15 cellular contexts compared by ENCODE assay signal in the genomic region with DNA sequence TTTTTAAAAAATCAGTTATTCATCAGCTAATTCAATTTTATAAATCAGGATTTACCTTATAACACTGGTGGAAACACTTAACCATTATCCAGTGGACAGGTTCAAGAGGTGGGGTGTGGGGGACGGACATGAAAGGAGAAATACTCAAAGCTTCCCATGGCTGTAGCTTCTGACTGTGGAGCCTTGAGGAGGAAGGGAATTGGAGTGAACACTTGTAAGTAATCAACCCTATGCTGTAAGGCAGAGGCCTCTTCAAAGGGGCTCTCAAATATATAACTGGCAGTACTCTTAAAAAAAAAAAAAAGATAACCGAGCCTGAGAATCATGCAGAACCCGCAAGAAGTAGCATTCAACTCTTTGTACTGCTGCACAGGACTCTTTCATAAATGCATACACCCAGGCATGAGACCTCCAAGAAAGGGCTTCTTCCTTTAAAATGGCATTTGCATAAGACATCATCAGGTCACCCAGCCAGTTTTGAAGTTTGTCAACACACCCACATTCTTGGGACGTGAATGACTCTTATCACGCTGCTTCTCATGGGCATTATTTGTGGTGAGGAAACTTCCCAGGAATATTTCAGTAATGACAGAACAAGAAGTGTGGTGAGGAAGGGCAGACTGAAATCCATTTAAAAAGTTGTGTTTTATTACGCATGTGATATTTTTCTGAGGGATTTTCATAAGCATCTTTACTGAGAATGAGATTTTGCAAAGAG. TPM values are rescaled to one million over a fixed set of nuclear protein-coding genes. Genes with fewer than 3 reads are reported as not detected.
A peak's percentile ranks its signal among the peaks of the same experiment; 100 is the strongest.
DNase-seq lines count a peak whose midpoint lies in the region; ATAC-seq, FAIRE-seq and TF ChIP-seq lines count a peak whose summit lies in the region.
"Had no signal": no experiment of that assay in that cellular context is flagged by ENCODE, and none has a peak within 500 bp of the region (broad histone marks: within the 10 kb centered on the region; RNA-seq: fewer than 3 reads in every experiment).

No MANE protein-coding gene starts in this region.

- DNase-seq in left cardiac atrium, result no peak
- DNase-seq in left ventricle myocardium superior, result no peak
- peak; percentile 97 for DNase-seq in astrocyte (ENCODE audit: low read depth)
- peak; percentile 85 for DNase-seq in iris pigment epithelial cell (ENCODE audit: low read depth)
- DNase-seq in erythroblast (lab: John Stamatoyannopoulos, UW), result no peak
- no peak for DNase-seq in SIG-M5 treated with dmso at 0.1 percent for 504 hours (lab: John Stamatoyannopoulos, UW; ENCODE audit: unreplicated experiment)
- DNase-seq: NCI-H2081 treated with DMSO at 0.1 percent for 48 hours; stimulated activated naive CD8-positive, alpha-beta T cell treated with anti-CD3 and anti-CD28 coated beads, Interleukin-15, Interleukin-2, amounts not matched to agents 100 U/mL and 50 U/mL, for 24 hours had no signal

- peak; percentile 90 for FAIRE-seq in astrocyte (lab: Jason Lieb, UNC)
- FAIRE-seq: A204.1, G401.6, K562 had no signal

- ATAC-seq in left cardiac atrium (peak; percentile 39 to 44), left ventricle myocardium superior (no peak), GM21423 (IDR thresholded peaks at IDR 0.05; ENCODE audit: unreplicated experiment) (no peak), HG03095 (IDR thresholded peaks at IDR 0.05; ENCODE audit: unreplicated experiment) (no peak)
- ATAC-seq: K562; stimulated activated naive CD8-positive, alpha-beta T cell treated with anti-CD3 and anti-CD28 coated beads, Interleukin-15, Interleukin-2, amounts not matched to agents 100 U/mL and 50 U/mL, for 24 hours had no signal

- peaks cover 85% of the 10 kb centered on the region for H3K79me2 ChIP-seq in astrocyte (ENCODE audit: insufficient read depth, low read length)

- TF ChIP-seq POLR2A in erythroblast (IDR thresholded peaks at IDR 0.05; ENCODE audit: low read length), result no peak

- H3K4me3 ChIP-seq in astrocyte (ENCODE audit: insufficient read depth, low read depth, low read length), result no peak overlapping the region
- H3K4me3 ChIP-seq: K562, neural progenitor cell had no signal

- H3K4me1 Mint-ChIP-seq in astrocyte (ENCODE audit: low read depth, unreplicated experiment), result peaks cover 12% of the 10 kb centered on the region
- H3K4me1 Mint-ChIP-seq: neural progenitor cell had no signal

- no peaks in the 10 kb centered on the region for H3K36me3 ChIP-seq in astrocyte (ENCODE audit: insufficient read depth, low read length)
- H3K36me3 ChIP-seq: neural progenitor cell had no signal

- intact Hi-C loops in left cardiac atrium (cut with DNase I), result no loop called here
- intact Hi-C loops in left ventricle myocardium superior (cut with micrococcal nuclease), result no loop called here

- H4K20me1 ChIP-seq in astrocyte (ENCODE audit: insufficient read depth, low read length), result peaks cover 23% of the 10 kb centered on the region

- peak overlapping the region; percentile 73 for H3K27ac Mint-ChIP-seq in astrocyte (ENCODE audit: unreplicated experiment)

- no peak overlapping the region for H2AFZ ChIP-seq in astrocyte (ENCODE audit: low read depth, low read length)
- H2AFZ ChIP-seq: neural progenitor cell had no signal

- H3K9ac ChIP-seq in astrocyte (ENCODE audit: low read length), result peak overlapping the region; percentile 55
- H3K9ac ChIP-seq: neural progenitor cell had no signal

- H3K36me3 Mint-ChIP-seq in astrocyte (ENCODE audit: low read depth, unreplicated experiment), result peaks cover 15% of the 10 kb centered on the region
- H3K36me3 Mint-ChIP-seq: neural progenitor cell had no signal

- no peaks in the 10 kb centered on the region for H3K27me3 Mint-ChIP-seq in astrocyte (ENCODE audit: low read depth, unreplicated experiment)

- H3K27me3 ChIP-seq in astrocyte (ENCODE audit: insufficient read depth, low read length), result no peaks in the 10 kb centered on the region

- TF ChIP-seq CTCF in astrocyte (IDR thresholded peaks at IDR 0.05; ENCODE audit: insufficient read depth, low read depth, low read length), result no peak

- peak overlapping the region; percentile 85 for H3K27ac ChIP-seq in astrocyte (ENCODE audit: low read depth, low read length)
- H3K27ac ChIP-seq: neural progenitor cell had no signal

- no peaks in the 10 kb centered on the region for H3K9me3 ChIP-seq in astrocyte (ENCODE audit: insufficient read depth, low read depth, low read length)

- H3K4me3 Mint-ChIP-seq in astrocyte (ENCODE audit: unreplicated experiment), result no peak overlapping the region
- H3K4me3 Mint-ChIP-seq: neural progenitor cell had no signal

- peaks cover 17% of the 10 kb centered on the region for H3K4me1 ChIP-seq in astrocyte (ENCODE audit: insufficient read depth, low read length)
- H3K4me1 ChIP-seq: neural progenitor cell had no signal

- peaks cover under 1% of the 10 kb centered on the region for H3K9me3 Mint-ChIP-seq in astrocyte (ENCODE audit: unreplicated experiment)

- peak overlapping the region; percentile 52 for H3K4me2 ChIP-seq in astrocyte (ENCODE audit: low read length)
- H3K4me2 ChIP-seq: neural progenitor cell had no signal

RNA-seq across cellular contexts. Expression of a gene that starts 8.1 kb away (rescaled TPM):
- total RNA-seq in left cardiac atrium (10 to 100 TPM; 24.9 to 60.6 TPM), left ventricle myocardium superior (9.9 TPM), astrocyte (38.6 and 39.2 TPM in 2 replicates)
- total RNA-seq: activated CD8-positive, alpha-beta memory T cell treated with anti-CD3 and anti-CD28 coated beads for 36 hours had no signal

Comparison
In these comparisons a context has a peak if more than half of its experiments do, and no peak if none do; other contexts are left out.
1. ATAC-seq: peak in left cardiac atrium (2 of 2); none in left ventricle myocardium superior (single experiment), GM21423 (single experiment) and HG03095 (single experiment).
2. DNase-seq: peak in astrocyte (single experiment) and iris pigment epithelial cell (single experiment); none in left cardiac atrium (single experiment), left ventricle myocardium superior (single experiment), erythroblast (0 of 2) and SIG-M5 treated with dmso at 0.1 percent for 504 hours (single experiment).